Comparison of ENCODE assay signal across 8 cellular contexts in genomic region chr19:2494084-2494446, GRCh38. TPM values are rescaled to one million over a fixed set of nuclear protein-coding genes. Genes with fewer than 3 reads are reported as not detected.
DNase-seq lines count a peak whose midpoint lies in the region; ATAC-seq and TF ChIP-seq lines count a peak whose summit lies in the region.

No MANE protein-coding gene starts in this region.

- H3K27me3 ChIP-seq in A673 (replicated peaks; ENCODE audit: insufficient read depth, low read depth, low read length, poor library complexity) (peaks cover 5% of the 10 kb centered on the region), lower lobe of right lung (ENCODE audit: low read depth) (peaks cover 6% of the 10 kb centered on the region)

- H3K4me3 ChIP-seq in A673 (ENCODE audit: low read depth, low read length, poor library complexity, severe bottlenecking) (peak overlapping the region; percentile 54), HFF-Myc (replicated peaks; ENCODE audit: low read depth, low read length) (peak overlapping the region; percentile 51), lower lobe of right lung (peak overlapping the region; percentile 60)

- BruUV-seq in A673 (replicated peaks; lab: Mats Ljungman, UMichigan): no TSS peak

- ATAC-seq in lower lobe of right lung (no peak), HG03469 (IDR thresholded peaks at IDR 0.05; ENCODE audit: unreplicated experiment) (no peak), GM21529 (IDR thresholded peaks at IDR 0.05; ENCODE audit: unreplicated experiment) (no peak), GM21737 (IDR thresholded peaks at IDR 0.05; ENCODE audit: unreplicated experiment) (no peak)

- POLR2A ChIA-PET in A673 (lab: Charles Lee; ENCODE audit: low non-redundant PET): no interaction called here
- POLR2A ChIA-PET in GM10248 (lab: Yijun Ruan, JAX): interaction anchor here (4.4 kb wide), 1 partner anchor 18 kb away, joined by 35 read pairs; the partner anchor contains the start of gene GADD45B

- H3K27ac ChIP-seq in A673 (ENCODE audit: low read depth, low read length, poor library complexity, severe bottlenecking) (no peak overlapping the region), lower lobe of right lung (peak overlapping the region; percentile 90)

- peaks cover 6% of the 10 kb centered on the region for H3K4me1 ChIP-seq in A673 (ENCODE audit: insufficient read depth, low read length, poor library complexity, severe bottlenecking)
- peaks cover 53% of the 10 kb centered on the region for H3K4me1 ChIP-seq in lower lobe of right lung

- intact Hi-C loops in A673 (cut with micrococcal nuclease; ENCODE audit: unreplicated experiment): no loop called here
- intact Hi-C loops in lower lobe of right lung (cut with DNase I): no loop called here

- H3K9me3 ChIP-seq in A673 (ENCODE audit: low read depth, low read length, poor library complexity, severe bottlenecking): no peaks in the 10 kb centered on the region
- H3K9me3 ChIP-seq in lower lobe of right lung: no peaks in the 10 kb centered on the region

- CTCF ChIA-PET in A673 (lab: Charles Lee): no interaction called here
- CTCF ChIA-PET in GM10248 (lab: Yijun Ruan, JAX): no interaction called here

- H3K36me3 ChIP-seq in A673 (ENCODE audit: insufficient read depth, low read length, poor library complexity, severe bottlenecking): no peaks in the 10 kb centered on the region
- no peaks in the 10 kb centered on the region for H3K36me3 ChIP-seq in lower lobe of right lung

- TF ChIP-seq CTCF in A673 (conservative IDR thresholded peaks at IDR 0.05; ENCODE audit: low read depth, low read length) (no peak), HFF-Myc (IDR thresholded peaks at IDR 0.05; ENCODE audit: low read depth, low read length, missing control alignments) (no peak), lower lobe of right lung (IDR thresholded peaks at IDR 0.05) (no peak), GM10248 (IDR thresholded peaks at IDR 0.05; ENCODE audit: control extremely low read depth, extremely low read depth, low read depth, missing control alignments) (no peak)

- DNase-seq in A673 (ENCODE audit: low spot score): peak; percentile 33
- no peak for DNase-seq in HFF-Myc (ENCODE audit: extremely low read depth, low read depth)
- peak; percentile 73 for DNase-seq in astrocyte of the hippocampus (ENCODE audit: low read depth, low spot score)
- DNase-seq in lower lobe of right lung: no peak
- no peak for DNase-seq in GM10248 (ENCODE audit: extremely low spot score)

RNA-seq across cellular contexts. Expression of gene GADD45B, which starts 18.1 kb away (rescaled TPM):
- total RNA-seq in A673 (2021) (12.3 and 16.4 TPM in 2 replicates), lower lobe of right lung (89.9 TPM)

RNA-seq across cellular contexts. Expression of gene LMNB2, which starts 37.3 kb away (rescaled TPM):
- total RNA-seq in A673 (2021): 241 and 243 TPM in 2 replicates
- total RNA-seq in lower lobe of right lung: 20.9 TPM

Comparison
In these comparisons a context has a peak if more than half of its experiments do, and no peak if none do; other contexts are left out.
1. DNase-seq: peak in A673 (single experiment) and astrocyte of the hippocampus (single experiment); none in HFF-Myc (single experiment), lower lobe of right lung (single experiment) and GM10248 (single experiment).
2. RNA of gene LMNB2, which starts 37.3 kb away (total RNA-seq): 241 to 243 TPM in A673; 20.9 TPM in lower lobe of right lung (single experiment); every median in the first group is over 10 times any median in the second.
3. Peak in every context shown above with its lines, with median percentiles within 50 percentile points of each other: H3K4me3 ChIP-seq.